21 cellular contexts compared by ENCODE assay signal in the genomic region with DNA sequence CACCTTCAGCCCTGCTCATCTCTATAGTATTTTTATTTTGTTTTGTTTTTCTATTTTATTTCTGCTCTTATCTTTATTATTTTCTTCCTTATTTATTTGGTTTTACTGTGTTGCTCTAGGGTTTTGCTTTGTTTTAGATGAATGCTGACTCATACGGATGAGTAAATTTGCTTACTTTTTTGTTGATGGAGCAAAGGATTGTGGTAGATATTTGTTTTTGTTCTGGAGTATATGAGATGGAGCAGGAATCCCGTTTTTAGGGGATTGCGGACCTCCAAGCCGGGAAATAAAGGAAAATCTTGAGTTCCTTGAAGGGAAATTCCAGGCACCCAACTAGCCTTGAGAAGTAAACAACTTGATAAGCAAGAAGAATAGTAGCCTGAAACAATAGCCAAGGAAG. TPM values are rescaled to one million over a fixed set of nuclear protein-coding genes. Genes with fewer than 3 reads are reported as not detected.
"Had no signal": no experiment of that assay in that cellular context is flagged by ENCODE, and none has a peak within 500 bp of the region (broad histone marks: within the 10 kb centered on the region; RNA-seq: fewer than 3 reads in every experiment).

No MANE protein-coding gene starts in this region.

- DNase-seq: activated CD4-positive, alpha-beta T cell treated with anti-CD3 and anti-CD28 coated beads, Interleukin-2, amount 50 U/mL, for 4 hours; activated gamma-delta T cell treated with Interleukin-2 at 50 U/mL for 16 hours; effector memory CD4-positive, alpha-beta T cell; hypothalamus; midbrain; nucleus accumbens; posterior cingulate gyrus; retina; stimulated activated CD4-positive, alpha-beta T cell treated with anti-CD3 and anti-CD28 coated beads, Interleukin-12 subunit alpha, Interleukin-12 subunit beta, amount 100 ng/mL, for 4 hours; stimulated activated CD4-positive, alpha-beta T cell treated with anti-CD3 and anti-CD28 coated beads, Interleukin-1b, Interleukin-23, amount 100 ng/mL, for 48 hours; T-helper 17 cell; WERI-Rb-1 had no signal

- H3K4me3 Mint-ChIP-seq: activated naive CD8-positive, alpha-beta T cell; activated T-helper 1 cell treated with anti-CD3 and anti-CD28 coated beads, Interleukin-12 subunit alpha, Interleukin-12 subunit beta, Interleukin-2, Interleukin-4 antibody, amounts not matched to agents 30 ng/mL and 10 ng/mL and 1 ng/mL, durations not matched to agents 14 hours and 24 hours and 36 hours; dendritic cell treated with granulocyte-macrophage colony-stimulating factor and Interleukin-4, amounts not matched to agents 40 ng/mL and 50 ng/mL, for 4 days; stimulated activated naive CD8-positive, alpha-beta T cell treated with anti-CD3 and anti-CD28 coated beads, Interleukin-15, Interleukin-2, amounts not matched to agents 100 ng/mL and 50 ng/mL, for 24 hours; T-helper 17 cell had no signal

- ATAC-seq: left lobe of liver, T-helper 17 cell had no signal

- H3K27ac ChIP-seq: cardiac muscle cell, tibial nerve, WERI-Rb-1 had no signal

- H3K27ac Mint-ChIP-seq: activated naive CD8-positive, alpha-beta T cell; activated T-helper 1 cell treated with anti-CD3 and anti-CD28 coated beads, Interleukin-12 subunit alpha, Interleukin-12 subunit beta, Interleukin-2, Interleukin-4 antibody, amounts not matched to agents 30 ng/mL and 10 ng/mL and 1 ng/mL, durations not matched to agents 14 hours and 24 hours and 36 hours; stimulated activated naive CD8-positive, alpha-beta T cell treated with anti-CD3 and anti-CD28 coated beads, Interleukin-15, Interleukin-2, amounts not matched to agents 100 ng/mL and 50 ng/mL, for 24 hours; T-helper 17 cell had no signal

- H3K36me3 ChIP-seq: cardiac muscle cell, tibial nerve, WERI-Rb-1 had no signal

- H3K9me3 Mint-ChIP-seq: activated T-helper 1 cell treated with anti-CD3 and anti-CD28 coated beads, Interleukin-12 subunit alpha, Interleukin-12 subunit beta, Interleukin-2, Interleukin-4 antibody, amounts not matched to agents 30 ng/mL and 10 ng/mL and 1 ng/mL, durations not matched to agents 14 hours and 24 hours and 36 hours had no signal

- H3K27me3 ChIP-seq: cardiac muscle cell, tibial nerve had no signal

- H3K4me3 ChIP-seq: cardiac muscle cell, tibial nerve had no signal

RNA-seq across cellular contexts. Expression of gene COLEC12, which starts 15.3 kb away (rescaled TPM):
- total RNA-seq: activated CD8-positive, alpha-beta memory T cell treated with anti-CD3 and anti-CD28 coated beads for 36 hours; activated T-helper 1 cell treated with anti-CD3 and anti-CD28 coated beads, Interleukin-12 subunit alpha, Interleukin-12 subunit beta, Interleukin-2, Interleukin-4 antibody, amounts not matched to agents 30 ng/mL and 10 ng/mL and 1 ng/mL, durations not matched to agents 14 hours and 24 hours and 36 hours; T-helper 17 cell had no signal
- polyA plus RNA-seq: keratinocyte had no signal
